In the genomic region with DNA sequence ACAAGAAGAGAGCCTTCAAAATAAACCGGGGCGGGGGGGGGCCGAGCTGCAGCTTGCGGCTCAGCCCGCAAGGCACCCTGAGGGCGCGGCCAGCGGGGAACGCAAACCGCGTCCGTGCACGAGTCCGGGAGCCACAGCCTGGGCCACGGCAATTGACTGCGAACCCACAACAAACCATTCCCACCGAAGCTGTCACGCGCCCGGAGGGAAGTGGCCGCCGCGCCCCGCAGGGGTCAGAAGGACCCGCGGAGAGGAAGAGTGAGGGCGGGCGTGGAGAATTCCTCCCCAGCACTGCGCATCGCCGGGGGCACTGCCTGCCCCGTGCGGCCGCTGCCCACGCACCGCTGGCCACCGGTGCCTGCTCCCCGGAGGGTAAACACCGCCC, we compare ENCODE assay signal across 8 cellular contexts. TPM values are rescaled to one million over a fixed set of nuclear protein-coding genes. Genes with fewer than 3 reads are reported as not detected.
DNase-seq lines count a peak whose midpoint lies in the region; ATAC-seq and TF ChIP-seq lines count a peak whose summit lies in the region.

No MANE protein-coding gene starts in this region.

- DNase-seq in BJ (ENCODE audit: low read depth) (no peak), RWPE1 (ENCODE audit: low spot score) (no peak), caudate nucleus (lab: John Stamatoyannopoulos, UW) (peak in 17 of 61 donors; percentile 5 to 62 (median 30)), lower leg skin (ENCODE audit: low spot score in 2 of 2) (peak in 1 of 2 donors; percentile 91), substantia nigra (lab: John Stamatoyannopoulos, UW) (peak in 21 of 49 donors; percentile 7 to 57 (median 29)), NK-92 (lab: John Stamatoyannopoulos, UW; ENCODE audit: unreplicated experiment) (no peak)

- intact Hi-C loops in lower leg skin (cut with DNase I; ENCODE audit: low total_unique reads) = loop anchor here (10.0 kb wide), 1 partner anchor 351 kb away; no protein-coding TSS in a partner anchor

- no peak for TF ChIP-seq CTCF in BJ (IDR thresholded peaks at IDR 0.05; ENCODE audit: insufficient read depth, low read depth, low read length)
- no peak for TF ChIP-seq CTCF in RWPE1 (conservative IDR thresholded peaks at IDR 0.05; ENCODE audit: low read depth)
- no peak for TF ChIP-seq CTCF in lower leg skin (IDR thresholded peaks at IDR 0.05)

- peak overlapping the region; percentile 95 for H3K27ac ChIP-seq in RWPE1
- H3K27ac ChIP-seq in caudate nucleus (ENCODE audit: low read depth, low read length) = peak overlapping the region; percentile 52
- peak overlapping the region; percentile 66 for H3K27ac ChIP-seq in substantia nigra (ENCODE audit: low read depth, low read length, poor library complexity, severe bottlenecking)

- no peak for TF ChIP-seq POLR2A in lower leg skin (IDR thresholded peaks at IDR 0.05)

- 0 to 2% methylated on average over 18 to 26 of the region's 39 CpGs for WGBS in lower leg skin, 2 donors

- H3K36me3 ChIP-seq in BJ (ENCODE audit: control insufficient read depth, insufficient read depth, low read length) = no peaks in the 10 kb centered on the region

- POLR2A ChIA-PET in BJ (lab: Charles Lee) (interaction anchor here (0.5 kb wide), 1 partner anchor 310 kb away, joined by 7 read pairs; no protein-coding TSS in a partner anchor), RWPE1 (lab: Yijun Ruan, JAX; ENCODE audit: low non-redundant PET) (no interaction called here)

- ATAC-seq in GM21619 (IDR thresholded peaks at IDR 0.05; ENCODE audit: unreplicated experiment) (peak; percentile 15), esophagus mucosa (no peak)

- H3K27me3 ChIP-seq in BJ (ENCODE audit: control insufficient read depth, insufficient read depth, low read length) = no peaks in the 10 kb centered on the region

- CTCF ChIA-PET in BJ (lab: Yijun Ruan, JAX) = interaction anchor here (0.9 to 3.5 kb wide), 11 partner anchors 11 to 371 kb away, joined by 3 to 23 read pairs (median 3); no protein-coding TSS in a partner anchor
- CTCF ChIA-PET in RWPE1 (lab: Yijun Ruan, JAX) = interaction anchor here (0.6 to 2.4 kb wide), 2 partner anchors 356 to 1044 kb away, joined by 3 to 13 read pairs; no protein-coding TSS in a partner anchor

- peak overlapping the region; percentile 94 for H3K4me3 ChIP-seq in BJ (ENCODE audit: low read depth, low read length)
- H3K4me3 ChIP-seq in lower leg skin (ENCODE audit: low read depth, poor library complexity, severe bottlenecking) = peak overlapping the region; percentile 98

RNA-seq across cellular contexts. Expression of a gene that starts 0.6 kb away (rescaled TPM):
- 8.2 and 8.3 TPM in 2 replicates for polyA plus RNA-seq in BJ (2011; rRNA removed)
- 12.6 and 18.3 TPM in 2 replicates for polyA minus RNA-seq in BJ (2011; rRNA and poly(A)+ RNA removed)
- 100 to 1,000 TPM in 3 of 4 donors, 10 to 100 TPM in 1; 79.4 to 134 (median 116) TPM for total RNA-seq in lower leg skin
- total RNA-seq in esophagus mucosa = 10.4 TPM
